ENCODE assay signal across 20 cellular contexts in the genomic region with DNA sequence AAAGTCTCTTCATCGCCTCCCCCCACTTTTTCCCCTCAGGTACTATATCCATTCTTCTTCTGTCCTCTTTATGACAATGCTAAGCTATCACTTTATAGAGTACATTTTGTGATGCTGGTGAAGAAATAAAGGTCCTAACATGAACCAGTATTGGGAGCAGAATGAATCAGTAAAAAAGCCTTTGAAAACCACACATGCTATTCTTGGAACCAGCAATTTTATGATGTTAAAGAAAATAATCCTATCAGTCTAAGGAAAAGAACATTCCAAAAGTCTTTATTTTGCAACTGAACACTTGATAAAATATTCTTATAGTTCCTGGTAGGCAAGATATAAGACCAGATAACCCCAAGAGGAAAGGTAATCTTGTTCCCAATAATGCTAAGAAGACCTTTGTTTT.
A peak's percentile ranks its signal among the peaks of the same experiment; 100 is the strongest.
DNase-seq lines count a peak whose midpoint lies in the region; ATAC-seq and TF ChIP-seq lines count a peak whose summit lies in the region.
"Had no signal": no experiment of that assay in that cellular context is flagged by ENCODE, and none has a peak within 500 bp of the region (broad histone marks: within the 10 kb centered on the region; RNA-seq: fewer than 3 reads in every experiment).

No MANE protein-coding gene starts in this region.

- H3K4me1 ChIP-seq in HUES6 (ENCODE audit: control insufficient read depth, insufficient read depth, low read length) = peaks cover 10% of the 10 kb centered on the region; the same call in 1 of the 2 replicates
- no peaks in the 10 kb centered on the region for H3K4me1 ChIP-seq in adrenal gland (replicated peaks in 1 of 2)

- POLR2A ChIA-PET in activated CD8-positive, alpha-beta T cell treated with anti-CD3 and anti-CD28 coated beads for 36 hours (lab: Charles Lee) = no interaction called here
- POLR2A ChIA-PET in activated CD8-positive, alpha-beta T cell treated with anti-CD3 and anti-CD28 coated beads, Interleukin-2, amount 10 ng/mL, durations not matched to agents 7 days and 5 days (lab: Charles Lee) = no interaction called here

- DNase-seq in activated CD8-positive, alpha-beta T cell treated with anti-CD3 and anti-CD28 coated beads for 36 hours = no peak
- no peak for DNase-seq in activated CD8-positive, alpha-beta T cell treated with anti-CD3 and anti-CD28 coated beads, Interleukin-2, amount 10 ng/mL, durations not matched to agents 7 days and 5 days
- no peak for DNase-seq in effector memory CD8-positive, alpha-beta T cell
- DNase-seq in osteocyte (ENCODE audit: extremely low spot score, unreplicated experiment) (no peak), Right ventricle myocardium superior (no peak), adrenal gland (no peak)
- DNase-seq: COR-L47, GDM1, KG1, NCI-H1105 treated with DMSO at 0.1 percent for 48 hours, NCI-H1694, NCI-H2081 treated with DMSO at 0.1 percent for 48 hours, NCI-H446 treated with DMSO at 0.1 percent for 48 hours, NCI-H69 had no signal

- H3K27ac ChIP-seq in HUES6 (ENCODE audit: low read depth, low read length) (0 out of 2 replicates have a peak overlapping the region, but pooled peaks have one; percentile 40), adrenal gland (no peak overlapping the region)
- H3K27ac ChIP-seq: 22Rv1 had no signal

- H3K36me3 Mint-ChIP-seq in activated CD8-positive, alpha-beta T cell treated with anti-CD3 and anti-CD28 coated beads for 36 hours (ENCODE audit: low read depth) = peaks cover 27% of the 10 kb centered on the region
- peaks cover 28% of the 10 kb centered on the region for H3K36me3 Mint-ChIP-seq in activated CD8-positive, alpha-beta T cell treated with anti-CD3 and anti-CD28 coated beads, Interleukin-2, amount 10 ng/mL, durations not matched to agents 7 days and 5 days (ENCODE audit: low read depth)
- peaks cover 8% of the 10 kb centered on the region for H3K36me3 Mint-ChIP-seq in effector memory CD8-positive, alpha-beta T cell (ENCODE audit: insufficient read depth)
- peaks cover 6% of the 10 kb centered on the region for H3K36me3 Mint-ChIP-seq in osteocyte (ENCODE audit: unreplicated experiment)

- H3K9me3 ChIP-seq in HUES6 (ENCODE audit: control insufficient read depth, insufficient read depth, low read depth, low read length) (no peaks in the 10 kb centered on the region), adrenal gland (replicated peaks in 1 of 3) (no peaks in the 10 kb centered on the region)

- peaks cover 46% of the 10 kb centered on the region for H3K36me3 ChIP-seq in HUES6 (ENCODE audit: control insufficient read depth, insufficient read depth, low read length)
- no peaks in the 10 kb centered on the region for H3K36me3 ChIP-seq in adrenal gland (replicated peaks in 1 of 2)

- WGBS in adrenal gland, 4 donors = 87 to 95% (median 92%) methylated on average over 1 of the region's 1 CpG

- no peak overlapping the region for H3K9ac ChIP-seq in HUES6 (ENCODE audit: low read length)

- no peaks in the 10 kb centered on the region for H3K9me3 Mint-ChIP-seq in activated CD8-positive, alpha-beta T cell treated with anti-CD3 and anti-CD28 coated beads for 36 hours
- no peaks in the 10 kb centered on the region for H3K9me3 Mint-ChIP-seq in activated CD8-positive, alpha-beta T cell treated with anti-CD3 and anti-CD28 coated beads, Interleukin-2, amount 10 ng/mL, durations not matched to agents 7 days and 5 days (ENCODE audit: insufficient read depth)
- no peaks in the 10 kb centered on the region for H3K9me3 Mint-ChIP-seq in effector memory CD8-positive, alpha-beta T cell
- H3K9me3 Mint-ChIP-seq in osteocyte (ENCODE audit: unreplicated experiment) = peaks cover 5% of the 10 kb centered on the region

- intact Hi-C loops in activated CD8-positive, alpha-beta T cell treated with anti-CD3 and anti-CD28 coated beads for 36 hours (cut with micrococcal nuclease) = no loop called here
- intact Hi-C loops in Right ventricle myocardium superior (cut with DNase I) (no loop called here), adrenal gland (cut with DNase I) (no loop called here)

- no peak for ATAC-seq in activated CD8-positive, alpha-beta T cell treated with anti-CD3 and anti-CD28 coated beads for 36 hours
- no peak for ATAC-seq in activated CD8-positive, alpha-beta T cell treated with anti-CD3 and anti-CD28 coated beads, Interleukin-2, amount 10 ng/mL, durations not matched to agents 7 days and 5 days
- no peak for ATAC-seq in effector memory CD8-positive, alpha-beta T cell (replicated peaks)
- ATAC-seq in SK-N-SH treated with all-trans-retinoic acid at 6 μM for 48 hours (no peak), Right ventricle myocardium superior (ENCODE audit: poor library complexity) (no peak)
- ATAC-seq: HepG2, Right ventricle myocardium inferior had no signal

- H3K27me3 ChIP-seq in HUES6 (ENCODE audit: control insufficient read depth, insufficient read depth, low read length) = no peaks in the 10 kb centered on the region; the same call in 1 of the 2 replicates
- H3K27me3 ChIP-seq in adrenal gland = no peaks in the 10 kb centered on the region

- H3K4me3 Mint-ChIP-seq in activated CD8-positive, alpha-beta T cell treated with anti-CD3 and anti-CD28 coated beads for 36 hours = no peak overlapping the region
- H3K4me3 Mint-ChIP-seq in activated CD8-positive, alpha-beta T cell treated with anti-CD3 and anti-CD28 coated beads, Interleukin-2, amount 10 ng/mL, durations not matched to agents 7 days and 5 days = no peak overlapping the region
- H3K4me3 Mint-ChIP-seq in effector memory CD8-positive, alpha-beta T cell = no peak overlapping the region
- no peak overlapping the region for H3K4me3 Mint-ChIP-seq in osteocyte (ENCODE audit: unreplicated experiment)
- H3K4me3 Mint-ChIP-seq: CD14-positive monocyte had no signal

- TF ChIP-seq CTCF in activated CD8-positive, alpha-beta T cell treated with anti-CD3 and anti-CD28 coated beads for 36 hours (IDR thresholded peaks at IDR 0.05) = no peak
- TF ChIP-seq CTCF in osteocyte (IDR thresholded peaks at IDR 0.05) = no peak
- TF ChIP-seq CTCF in adrenal gland (IDR thresholded peaks at IDR 0.05) = no peak

- H3K27ac Mint-ChIP-seq in activated CD8-positive, alpha-beta T cell treated with anti-CD3 and anti-CD28 coated beads for 36 hours = peak overlapping the region; percentile 42
- no peak overlapping the region for H3K27ac Mint-ChIP-seq in activated CD8-positive, alpha-beta T cell treated with anti-CD3 and anti-CD28 coated beads, Interleukin-2, amount 10 ng/mL, durations not matched to agents 7 days and 5 days
- H3K27ac Mint-ChIP-seq in effector memory CD8-positive, alpha-beta T cell = peak overlapping the region; percentile 22 to 51
- peak overlapping the region; percentile 46 for H3K27ac Mint-ChIP-seq in osteocyte (ENCODE audit: unreplicated experiment)
- H3K27ac Mint-ChIP-seq: CD14-positive monocyte had no signal

- no peak overlapping the region for H3K4me3 ChIP-seq in HUES6 (ENCODE audit: low read depth, low read length)
- no peak overlapping the region for H3K4me3 ChIP-seq in adrenal gland

- H3K4me1 Mint-ChIP-seq in activated CD8-positive, alpha-beta T cell treated with anti-CD3 and anti-CD28 coated beads for 36 hours (ENCODE audit: low read depth) = peaks cover 32% of the 10 kb centered on the region
- peaks cover 20% of the 10 kb centered on the region for H3K4me1 Mint-ChIP-seq in activated CD8-positive, alpha-beta T cell treated with anti-CD3 and anti-CD28 coated beads, Interleukin-2, amount 10 ng/mL, durations not matched to agents 7 days and 5 days (ENCODE audit: low read depth)
- peaks cover 6 to 9% of the 10 kb centered on the region in 2 donors for H3K4me1 Mint-ChIP-seq in effector memory CD8-positive, alpha-beta T cell (ENCODE audit: low read depth in 2 of 2)
- H3K4me1 Mint-ChIP-seq in osteocyte (ENCODE audit: unreplicated experiment) = peaks cover 11% of the 10 kb centered on the region

- CTCF ChIA-PET in activated CD8-positive, alpha-beta T cell treated with anti-CD3 and anti-CD28 coated beads for 36 hours (lab: Charles Lee) = no interaction called here
- CTCF ChIA-PET in activated CD8-positive, alpha-beta T cell treated with anti-CD3 and anti-CD28 coated beads, Interleukin-2, amount 10 ng/mL, durations not matched to agents 7 days and 5 days (lab: Charles Lee) = no interaction called here

- no peaks in the 10 kb centered on the region for H3K27me3 Mint-ChIP-seq in activated CD8-positive, alpha-beta T cell treated with anti-CD3 and anti-CD28 coated beads for 36 hours
- H3K27me3 Mint-ChIP-seq in activated CD8-positive, alpha-beta T cell treated with anti-CD3 and anti-CD28 coated beads, Interleukin-2, amount 10 ng/mL, durations not matched to agents 7 days and 5 days (ENCODE audit: low read depth) = no peaks in the 10 kb centered on the region
- H3K27me3 Mint-ChIP-seq in effector memory CD8-positive, alpha-beta T cell = no peaks in the 10 kb centered on the region
- H3K27me3 Mint-ChIP-seq in osteocyte (ENCODE audit: unreplicated experiment) = no peaks in the 10 kb centered on the region

- no peak for TF ChIP-seq POLR2A in adrenal gland (IDR thresholded peaks at IDR 0.05)

TF ChIP-seq in SK-N-SH treated with all-trans-retinoic acid at 6 μM for 48 hours, 23 proteins besides CTCF, POLR2A, EP300 and RAD21:
- no peak for TF ChIP-seq PPARA (CRISPR knock-in tag; IDR thresholded peaks at IDR 0.05; ENCODE audit: borderline replicate concordance)
- TF ChIP-seq ZNF8 (CRISPR knock-in tag; IDR thresholded peaks at IDR 0.05) = no peak
- TF ChIP-seq SNAI2 (CRISPR knock-in tag; IDR thresholded peaks at IDR 0.05) = no peak
- TF ChIP-seq GLIS3 (CRISPR knock-in tag; IDR thresholded peaks at IDR 0.05) = no peak
